8 cellular contexts compared by ENCODE assay signal in genomic region chr16:14489460-14489859, GRCh38.
DNase-seq lines count a peak whose midpoint lies in the region; ATAC-seq, FAIRE-seq and TF ChIP-seq lines count a peak whose summit lies in the region.

No MANE protein-coding gene starts in this region.

- DNase-seq in DMS 273 treated with DMSO at 0.1 percent for 48 hours (lab: John Stamatoyannopoulos, UW) = peak; percentile 23
- DNase-seq in HTR-8/SVneo (ENCODE audit: insufficient read length, low spot score) = peak; percentile 35
- peak; percentile 45 for DNase-seq in WTC11 (ENCODE audit: low spot score)
- peak; percentile 84 for DNase-seq in left kidney (ENCODE audit: low read depth, low spot score)
- no peak for DNase-seq in AG08396 (ENCODE audit: low spot score)
- no peak for DNase-seq in activated T-cell treated with anti-CD3 and anti-CD28 coated beads for 4 hours
- no peak for DNase-seq in GM20000 (ENCODE audit: low spot score)
- DNase-seq in activated naive CD4-positive, alpha-beta T cell treated with anti-CD3 and anti-CD28 coated beads, Interleukin-2, amount 10 ng/mL, durations not matched to agents 7 days and 5 days = no peak

- peak overlapping the region; percentile 34 for H3K27ac Mint-ChIP-seq in WTC11
- H3K27ac Mint-ChIP-seq in activated naive CD4-positive, alpha-beta T cell treated with anti-CD3 and anti-CD28 coated beads, Interleukin-2, amount 10 ng/mL, durations not matched to agents 7 days and 5 days = no peak overlapping the region

- CTCF ChIA-PET in WTC11 (lab: Charles Lee) = interaction anchor here (0.7 to 2.9 kb wide), 15 partner anchors 9 to 570 kb away, joined by 3 to 9 read pairs (median 4); partner anchors contain the start of gene ERCC4
- CTCF ChIA-PET in activated naive CD4-positive, alpha-beta T cell treated with anti-CD3 and anti-CD28 coated beads, Interleukin-2, amount 10 ng/mL, durations not matched to agents 7 days and 5 days (lab: Charles Lee) = no interaction called here

- no peak overlapping the region for H3K4me3 Mint-ChIP-seq in WTC11
- H3K4me3 Mint-ChIP-seq in activated naive CD4-positive, alpha-beta T cell treated with anti-CD3 and anti-CD28 coated beads, Interleukin-2, amount 10 ng/mL, durations not matched to agents 7 days and 5 days = no peak overlapping the region

- POLR2A ChIA-PET in WTC11 (lab: Charles Lee) = interaction anchor here (0.7 kb wide), 1 partner anchor 14 kb away, joined by 8 read pairs; no protein-coding TSS in a partner anchor

- no peak for FAIRE-seq in HTR-8/SVneo (lab: Jason Lieb, UNC)

- H3K4me1 Mint-ChIP-seq in WTC11 = peaks cover 39% of the 10 kb centered on the region
- peaks cover 22% of the 10 kb centered on the region for H3K4me1 Mint-ChIP-seq in activated naive CD4-positive, alpha-beta T cell treated with anti-CD3 and anti-CD28 coated beads, Interleukin-2, amount 10 ng/mL, durations not matched to agents 7 days and 5 days

- H3K27me3 Mint-ChIP-seq in WTC11 (ENCODE audit: low read depth) = no peaks in the 10 kb centered on the region
- no peaks in the 10 kb centered on the region for H3K27me3 Mint-ChIP-seq in activated naive CD4-positive, alpha-beta T cell treated with anti-CD3 and anti-CD28 coated beads, Interleukin-2, amount 10 ng/mL, durations not matched to agents 7 days and 5 days

- no peaks in the 10 kb centered on the region for H3K36me3 Mint-ChIP-seq in WTC11
- H3K36me3 Mint-ChIP-seq in activated naive CD4-positive, alpha-beta T cell treated with anti-CD3 and anti-CD28 coated beads, Interleukin-2, amount 10 ng/mL, durations not matched to agents 7 days and 5 days = peaks cover 2% of the 10 kb centered on the region

- no peak for TF ChIP-seq CTCF in WTC11 (IDR thresholded peaks at IDR 0.05)
- TF ChIP-seq CTCF in GM20000 (IDR thresholded peaks at IDR 0.05; ENCODE audit: extremely low read depth, missing control alignments) = no peak

- H3K9me3 Mint-ChIP-seq in WTC11 = no peaks in the 10 kb centered on the region
- H3K9me3 Mint-ChIP-seq in activated naive CD4-positive, alpha-beta T cell treated with anti-CD3 and anti-CD28 coated beads, Interleukin-2, amount 10 ng/mL, durations not matched to agents 7 days and 5 days = no peaks in the 10 kb centered on the region

- ATAC-seq in WTC11 = peak; percentile 88

TF ChIP-seq in WTC11, 78 proteins besides CTCF, POLR2A, EP300 and RAD21:
- TF ChIP-seq NR3C1 (CRISPR knock-in tag; conservative IDR thresholded peaks at IDR 0.05; ENCODE audit: low read depth) (no peak), ATF3 (CRISPR knock-in tag; conservative IDR thresholded peaks at IDR 0.05) (no peak), GABPB1 (CRISPR knock-in tag; IDR thresholded peaks at IDR 0.05) (peak; percentile 35; the same call in 1 of the 2 replicates), MLX (CRISPR knock-in tag; IDR thresholded peaks at IDR 0.05) (no peak), NFYB (CRISPR knock-in tag; conservative IDR thresholded peaks at IDR 0.05; ENCODE audit: low read depth) (no peak)

Comparison
In these comparisons a context has a peak if more than half of its experiments do, and no peak if none do; other contexts are left out.
1. DNase-seq: peak in DMS 273 treated with DMSO at 0.1 percent for 48 hours (single experiment), HTR-8/SVneo (single experiment), WTC11 (single experiment) and left kidney (single experiment); none in AG08396 (single experiment), activated T-cell treated with anti-CD3 and anti-CD28 coated beads for 4 hours (single experiment), GM20000 (single experiment) and activated naive CD4-positive, alpha-beta T cell treated with anti-CD3 and anti-CD28 coated beads, Interleukin-2, amount 10 ng/mL, durations not matched to agents 7 days and 5 days (single experiment).